Comparison of ENCODE assay signal across 4 cellular contexts in genomic region chr7:7825294-7825693, GRCh38.
DNase-seq lines count a peak whose midpoint lies in the region; ATAC-seq, FAIRE-seq and TF ChIP-seq lines count a peak whose summit lies in the region.
"Not testable (repeated sequence)": the region's sequence is repeated elsewhere in the genome, so short reads cannot be mapped to it uniquely, and the experiment has no call there.

No MANE protein-coding gene starts in this region.

- intact Hi-C loops in K562 (cut with micrococcal nuclease); HepG2 (cut with micrococcal nuclease; ENCODE audit: unreplicated experiment): not testable (repeated sequence)

- H3K36me3 Mint-ChIP-seq in progenitor cell of endocrine pancreas (ENCODE audit: insufficient read depth) = not testable (repeated sequence)

- H3K4me1 ChIP-seq in K562 (replicated peaks in 1 of 2; ENCODE audit: control insufficient read depth in 2 of 2, insufficient read depth in 2 of 2, low read length in 2 of 2); HepG2 (ENCODE audit: insufficient read depth, low read length): not testable (repeated sequence)

- H3K27ac Mint-ChIP-seq in progenitor cell of endocrine pancreas = peak overlapping the region; percentile 15

- H2AFZ ChIP-seq in K562 (ENCODE audit: low read depth, low read length); HepG2 (ENCODE audit: low read length): not testable (repeated sequence)

- H3K27me3 Mint-ChIP-seq in progenitor cell of endocrine pancreas = not testable (repeated sequence)

- H3K79me2 ChIP-seq in K562 (ENCODE audit: control insufficient read depth, insufficient read depth, low read length); HepG2 (ENCODE audit: insufficient read depth, low read length): not testable (repeated sequence)

- not testable (repeated sequence) for H3K9me3 ChIP-seq in K562 (replicated peaks; ENCODE audit: control insufficient read depth, insufficient read depth, low read depth, low read length); HepG2 (ENCODE audit: low read length)

- H3K9me3 Mint-ChIP-seq in progenitor cell of endocrine pancreas (ENCODE audit: low read depth) = not testable (repeated sequence)

- H3K9ac ChIP-seq in K562 (ENCODE audit: insufficient read depth in 1 of 2, low read depth in 2 of 2, low read length in 2 of 2); HepG2 (ENCODE audit: insufficient read depth, low read depth, low read length): not testable (repeated sequence)

- H3K27ac ChIP-seq in K562 (ENCODE audit: extremely low read depth, low read depth, low read length); HepG2 (ENCODE audit: extremely low read length, insufficient read depth, low read length): not testable (repeated sequence)

- not testable (repeated sequence) for TF ChIP-seq CTCF in K562 (IDR thresholded peaks at IDR 0.05 in 2 of 3, conservative IDR thresholded peaks at IDR 0.05 in 1 of 3; ENCODE audit: insufficient read depth in 2 of 3, low read depth in 1 of 3, low read length in 3 of 3); HepG2 (CRISPR knock-in tag; IDR thresholded peaks at IDR 0.05); progenitor cell of endocrine pancreas (IDR thresholded peaks at IDR 0.05; ENCODE audit: unreplicated experiment)

- H3K36me3 ChIP-seq in K562 (ENCODE audit: control insufficient read depth, insufficient read depth, low read length); HepG2 (replicated peaks in 1 of 2; ENCODE audit: control insufficient read depth in 1 of 2, insufficient read depth in 2 of 2, low read length in 2 of 2): not testable (repeated sequence)

- peak; percentile 63 for FAIRE-seq in G401.6 (lab: Jason Lieb, UNC)
- not testable (repeated sequence) for FAIRE-seq in K562 (lab: Jason Lieb, UNC); HepG2 (lab: Jason Lieb, UNC)

- H3K27me3 ChIP-seq in K562 (ENCODE audit: control insufficient read depth in 2 of 2, insufficient read depth in 2 of 2, low read length in 2 of 2); HepG2 (ENCODE audit: control insufficient read depth in 1 of 2, insufficient read depth in 2 of 2, low read length in 2 of 2): not testable (repeated sequence)

- not testable (repeated sequence) for TF ChIP-seq EP300 in K562 (IDR thresholded peaks at IDR 0.05; ENCODE audit: low read length); HepG2 (IDR thresholded peaks at IDR 0.05; ENCODE audit: low read depth in 2 of 2, low read length in 2 of 2); HepG2 (CRISPR knock-in tag; IDR thresholded peaks at IDR 0.05; ENCODE audit: borderline replicate concordance)

- not testable (repeated sequence) for TF ChIP-seq RAD21 in K562 (CRISPR knock-in tag; conservative IDR thresholded peaks at IDR 0.05 in 1 of 2, IDR thresholded peaks at IDR 0.05 in 1 of 2); HepG2 (CRISPR knock-in tag; IDR thresholded peaks at IDR 0.05)

- not testable (repeated sequence) for ATAC-seq in K562, HepG2

- not testable (repeated sequence) for H4K20me1 ChIP-seq in K562 (replicated peaks; ENCODE audit: control insufficient read depth, insufficient read depth, low read length); HepG2 (ENCODE audit: insufficient read depth, low read length)

- H3K4me1 Mint-ChIP-seq in progenitor cell of endocrine pancreas (ENCODE audit: low read depth) = not testable (repeated sequence)

- POLR2A ChIA-PET in K562 (lab: Yijun Ruan, JAX) = interaction anchor here (1.0 kb wide), 1 partner anchor 43 kb away, joined by 3 read pairs; no protein-coding TSS in a partner anchor
- POLR2A ChIA-PET in HepG2 (lab: Yijun Ruan, JAX) = not testable (repeated sequence)

- TF ChIP-seq POLR2A in K562 (conservative IDR thresholded peaks at IDR 0.05); HepG2 (IDR thresholded peaks at IDR 0.05; ENCODE audit: insufficient read depth in 1 of 2, low read depth in 2 of 2, low read length in 2 of 2): not testable (repeated sequence)

- in situ Hi-C loops in K562 (cut with MboI); HepG2 (cut with HindIII; ENCODE audit: extremely low pct_ligation_motif_present, low pct_unique_long_range_greater_than_20kb): not testable (repeated sequence)

- not testable (repeated sequence) for H3K4me3 Mint-ChIP-seq in progenitor cell of endocrine pancreas (ENCODE audit: low read depth)

- not testable (repeated sequence) for H3K4me3 ChIP-seq in K562; HepG2 (replicated peaks in 1 of 3; ENCODE audit: insufficient read depth in 1 of 3, low read depth in 2 of 3, low read length in 3 of 3)

- not testable (repeated sequence) for H3K4me2 ChIP-seq in K562 (ENCODE audit: insufficient read depth, low read length); HepG2 (ENCODE audit: low read depth, low read length)

- DNase-seq in K562 (ENCODE audit: extremely low read depth in 1 of 4, low spot score in 3 of 4); HepG2 (ENCODE audit: low spot score); progenitor cell of endocrine pancreas (ENCODE audit: low spot score, unreplicated experiment): not testable (repeated sequence)

- CTCF ChIA-PET in K562 (lab: Yijun Ruan, JAX; ENCODE audit: low intra/inter-chr PET ratio); HepG2 (lab: Yijun Ruan, JAX; ENCODE audit: low intra/inter-chr PET ratio, low total read pairs): not testable (repeated sequence)

- not testable (repeated sequence) for BruUV-seq in K562 (replicated peaks; lab: Mats Ljungman, UMichigan); HepG2 (replicated peaks; lab: Mats Ljungman, UMichigan)

- H3K9me1 ChIP-seq in K562 (ENCODE audit: control insufficient read depth, insufficient read depth, low read length) = not testable (repeated sequence)

TF ChIP-seq in K562, 482 proteins besides CTCF, POLR2A, EP300 and RAD21:
- TF ChIP-seq ZNF431 (CRISPR knock-in tag; IDR thresholded peaks at IDR 0.05) = peak; percentile 96

TF ChIP-seq in HepG2, 621 proteins besides CTCF, POLR2A, EP300 and RAD21:
- peak; percentile 28; the same call in 1 of the 2 replicates for TF ChIP-seq ZNF431 (CRISPR knock-in tag; IDR thresholded peaks at IDR 0.05; ENCODE audit: borderline replicate concordance, low read depth)
TF ChIP-seq in HepG2: peak in this region for 1; not testable (repeated sequence) for 620.
